Comparison of ENCODE assay signal across 15 cellular contexts in genomic region chr1:1332031-1332755, GRCh38.
"Had no signal": no experiment of that assay in that cellular context is flagged by ENCODE, and none has a peak within 500 bp of the region (broad histone marks: within the 10 kb centered on the region; RNA-seq: fewer than 3 reads in every experiment).

No MANE protein-coding gene starts in this region.

- H3K4me1 Mint-ChIP-seq: activated naive CD8-positive, alpha-beta T cell treated with anti-CD3 and anti-CD28 coated beads, Interleukin-2, amount 50 U/mL, for 24 hours; neural progenitor cell had no signal

- H3K4me3 ChIP-seq: ascending aorta, left ventricle myocardium inferior, neural progenitor cell, pancreas, testis had no signal

- H3K9me3 ChIP-seq: ascending aorta, esophagus squamous epithelium, left ventricle myocardium inferior, pancreas, testis had no signal

- H2AFZ ChIP-seq: neural progenitor cell had no signal

- H3K27ac ChIP-seq: ascending aorta, left ventricle myocardium inferior, neural progenitor cell, pancreas, testis, WERI-Rb-1 had no signal

- H3K4me1 ChIP-seq: ascending aorta, neural progenitor cell, pancreas had no signal

- DNase-seq: activated CD4-positive, alpha-beta T cell treated with anti-CD3 and anti-CD28 coated beads for 4 hours; activated CD8-positive, alpha-beta T cell treated with anti-CD3 and anti-CD28 coated beads, Interleukin-2, amount 10 ng/mL, durations not matched to agents 7 days and 5 days; activated naive CD4-positive, alpha-beta T cell treated with Interleukin-2 at 50 U/mL for 16 hours; activated naive CD8-positive, alpha-beta T cell treated with anti-CD3 and anti-CD28 coated beads, Interleukin-2, amount 50 U/mL, for 24 hours; esophagus squamous epithelium; foreskin fibroblast; left ventricle myocardium inferior; midbrain; pancreas; stimulated activated CD4-positive, alpha-beta T cell treated with anti-CD3 and anti-CD28 coated beads, Interleukin-4, amount 100 ng/mL, for 1 hour; testis; WERI-Rb-1 had no signal

- H3K36me3 ChIP-seq: neural progenitor cell had no signal

- FAIRE-seq: pancreas had no signal

- H3K27me3 ChIP-seq: ascending aorta, neural progenitor cell, pancreas, testis had no signal

- H3K4me3 Mint-ChIP-seq: activated CD8-positive, alpha-beta T cell treated with anti-CD3 and anti-CD28 coated beads, Interleukin-2, amount 10 ng/mL, durations not matched to agents 7 days and 5 days; activated naive CD8-positive, alpha-beta T cell treated with anti-CD3 and anti-CD28 coated beads, Interleukin-2, amount 50 U/mL, for 24 hours; neural progenitor cell; stimulated activated naive CD8-positive, alpha-beta T cell treated with anti-CD3 and anti-CD28 coated beads, Interleukin-15, Interleukin-2, amounts not matched to agents 100 ng/mL and 50 ng/mL, for 24 hours had no signal

- H3K9ac ChIP-seq: neural progenitor cell had no signal

- H3K4me2 ChIP-seq: neural progenitor cell had no signal

- H3K9me3 Mint-ChIP-seq: activated naive CD8-positive, alpha-beta T cell treated with anti-CD3 and anti-CD28 coated beads, Interleukin-2, amount 50 U/mL, for 24 hours; neural progenitor cell had no signal

- H3K27ac Mint-ChIP-seq: activated CD8-positive, alpha-beta T cell treated with anti-CD3 and anti-CD28 coated beads, Interleukin-2, amount 10 ng/mL, durations not matched to agents 7 days and 5 days; activated naive CD8-positive, alpha-beta T cell treated with anti-CD3 and anti-CD28 coated beads, Interleukin-2, amount 50 U/mL, for 24 hours; neural progenitor cell; stimulated activated naive CD8-positive, alpha-beta T cell treated with anti-CD3 and anti-CD28 coated beads, Interleukin-15, Interleukin-2, amounts not matched to agents 100 ng/mL and 50 ng/mL, for 24 hours had no signal

- ATAC-seq: activated CD8-positive, alpha-beta T cell treated with anti-CD3 and anti-CD28 coated beads, Interleukin-2, amount 10 ng/mL, durations not matched to agents 7 days and 5 days; activated naive CD8-positive, alpha-beta T cell treated with anti-CD3 and anti-CD28 coated beads, Interleukin-2, amount 50 U/mL, for 24 hours had no signal

- H3K27me3 Mint-ChIP-seq: activated naive CD8-positive, alpha-beta T cell treated with anti-CD3 and anti-CD28 coated beads, Interleukin-2, amount 50 U/mL, for 24 hours; stimulated activated naive CD8-positive, alpha-beta T cell treated with anti-CD3 and anti-CD28 coated beads, Interleukin-15, Interleukin-2, amounts not matched to agents 100 ng/mL and 50 ng/mL, for 24 hours had no signal
